Comparison of ENCODE assay signal across 8 cellular contexts in the genomic region with DNA sequence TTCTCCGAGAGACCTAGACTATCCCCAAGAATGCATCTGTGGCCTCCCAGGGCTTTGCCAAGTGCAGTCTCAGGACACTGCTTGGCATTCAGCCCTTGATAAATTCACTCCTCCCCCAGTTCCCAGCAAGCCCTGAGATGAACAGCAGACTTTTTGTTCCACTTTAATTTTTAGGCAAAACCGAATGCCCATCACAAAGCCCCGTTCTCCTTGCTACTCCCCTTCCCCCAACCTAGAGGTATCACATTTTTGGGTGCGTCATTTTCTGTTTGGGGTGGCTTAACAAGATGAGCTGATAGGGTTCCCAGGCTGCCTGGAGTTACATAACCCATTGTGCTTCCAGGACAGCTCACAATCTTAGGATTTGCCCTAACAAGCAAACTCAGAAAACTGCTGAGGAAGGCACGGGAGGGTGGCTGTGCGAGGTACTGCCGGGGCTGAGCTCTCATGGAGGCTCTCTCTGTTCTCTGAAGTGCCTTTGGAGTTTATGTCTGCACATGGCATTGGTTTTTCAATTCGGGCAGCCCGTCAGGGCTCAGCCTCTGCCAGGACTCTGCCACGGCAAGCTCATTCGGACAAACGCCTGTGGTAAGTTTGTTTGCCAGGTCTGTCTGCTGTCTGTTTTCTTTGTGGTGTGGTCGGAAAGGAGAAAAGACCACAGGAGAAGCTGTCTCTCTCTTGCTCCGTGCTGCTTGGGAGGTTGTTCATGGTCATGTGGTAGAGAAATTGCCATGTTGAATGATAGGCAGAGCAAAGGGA. TPM values are rescaled to one million over a fixed set of nuclear protein-coding genes. Genes with fewer than 3 reads are reported as not detected.
DNase-seq lines count a peak whose midpoint lies in the region; ATAC-seq and TF ChIP-seq lines count a peak whose summit lies in the region.

A gene with protein sequence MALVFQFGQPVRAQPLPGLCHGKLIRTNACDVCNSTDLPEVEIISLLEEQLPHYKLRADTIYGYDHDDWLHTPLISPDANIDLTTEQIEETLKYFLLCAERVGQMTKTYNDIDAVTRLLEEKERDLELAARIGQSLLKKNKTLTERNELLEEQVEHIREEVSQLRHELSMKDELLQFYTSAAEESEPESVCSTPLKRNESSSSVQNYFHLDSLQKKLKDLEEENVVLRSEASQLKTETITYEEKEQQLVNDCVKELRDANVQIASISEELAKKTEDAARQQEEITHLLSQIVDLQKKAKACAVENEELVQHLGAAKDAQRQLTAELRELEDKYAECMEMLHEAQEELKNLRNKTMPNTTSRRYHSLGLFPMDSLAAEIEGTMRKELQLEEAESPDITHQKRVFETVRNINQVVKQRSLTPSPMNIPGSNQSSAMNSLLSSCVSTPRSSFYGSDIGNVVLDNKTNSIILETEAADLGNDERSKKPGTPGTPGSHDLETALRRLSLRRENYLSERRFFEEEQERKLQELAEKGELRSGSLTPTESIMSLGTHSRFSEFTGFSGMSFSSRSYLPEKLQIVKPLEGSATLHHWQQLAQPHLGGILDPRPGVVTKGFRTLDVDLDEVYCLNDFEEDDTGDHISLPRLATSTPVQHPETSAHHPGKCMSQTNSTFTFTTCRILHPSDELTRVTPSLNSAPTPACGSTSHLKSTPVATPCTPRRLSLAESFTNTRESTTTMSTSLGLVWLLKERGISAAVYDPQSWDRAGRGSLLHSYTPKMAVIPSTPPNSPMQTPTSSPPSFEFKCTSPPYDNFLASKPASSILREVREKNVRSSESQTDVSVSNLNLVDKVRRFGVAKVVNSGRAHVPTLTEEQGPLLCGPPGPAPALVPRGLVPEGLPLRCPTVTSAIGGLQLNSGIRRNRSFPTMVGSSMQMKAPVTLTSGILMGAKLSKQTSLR (plus strand): TSS at position 385 of the 759 bp plus-strand sequence. CDS start 113 bp downstream, at position 498.

- no peaks in the 10 kb centered on the region for H3K9me3 Mint-ChIP-seq in activated naive CD4-positive, alpha-beta T cell treated with anti-CD3 and anti-CD28 coated beads, Interleukin-2, amount 50 U/mL, for 24 hours
- H3K9me3 Mint-ChIP-seq in endodermal cell, result no peaks in the 10 kb centered on the region

- H3K4me3 ChIP-seq in endodermal cell (ENCODE audit: low read length) (peak within 1 kb of the TSS; percentile 36), muscle layer of colon (ENCODE audit: low read depth in 1 of 2, low read length in 2 of 2) (peak within 1 kb of the TSS in 1 of 2 donors; percentile 51), vagina (peak within 1 kb of the TSS; percentile 34 to 44)

- 92 to 94% methylated on average over 12 to 14 of the region's 14 CpGs for WGBS in endodermal cell (ENCODE audit: insufficient coverage in 1 of 2, insufficient read length in 1 of 2), 2 experiments

- H3K4me3 Mint-ChIP-seq in activated naive CD4-positive, alpha-beta T cell treated with anti-CD3 and anti-CD28 coated beads, Interleukin-2, amount 50 U/mL, for 24 hours, result no peak within 1 kb of the TSS
- H3K4me3 Mint-ChIP-seq in endodermal cell, result no peak within 1 kb of the TSS

- intact Hi-C loops in vagina (cut with DNase I), result loop anchor here (5.0 kb wide), 1 partner anchor 199 kb away; no protein-coding TSS in a partner anchor

- H3K27ac Mint-ChIP-seq in activated naive CD4-positive, alpha-beta T cell treated with anti-CD3 and anti-CD28 coated beads, Interleukin-2, amount 50 U/mL, for 24 hours, result peak within 1 kb of the TSS; percentile 82
- H3K27ac Mint-ChIP-seq in endodermal cell, result peak within 1 kb of the TSS; percentile 74

- H3K4me1 ChIP-seq in endodermal cell (ENCODE audit: control insufficient read depth, insufficient read depth, low read length), result peaks cover 4% of the 10 kb centered on the region
- peaks cover 25% of the 10 kb centered on the region for H3K4me1 ChIP-seq in muscle layer of colon (ENCODE audit: insufficient read depth, low read length)
- H3K4me1 ChIP-seq in vagina, result peaks cover 31% of the 10 kb centered on the region

- H3K27me3 ChIP-seq in endodermal cell (ENCODE audit: control insufficient read depth, insufficient read depth, low read length, poor library complexity, severe bottlenecking) (no peaks in the 10 kb centered on the region), muscle layer of colon (ENCODE audit: control insufficient read depth in 1 of 2, insufficient read depth in 2 of 2, low read length in 2 of 2) (no peaks in the 10 kb centered on the region), vagina (no peaks in the 10 kb centered on the region)

- no peak within 1 kb of the TSS for H3K9ac ChIP-seq in endodermal cell (ENCODE audit: extremely low read depth, low read length, poor library complexity, severe bottlenecking)
- H3K9ac ChIP-seq in muscle layer of colon (ENCODE audit: low read length), result no peak within 1 kb of the TSS

- no peak for DNase-seq in activated naive CD4-positive, alpha-beta T cell treated with Interleukin-2 at 50 U/mL for 16 hours
- DNase-seq in endodermal cell (no peak), vagina (ENCODE audit: extremely low spot score in 2 of 2) (no peak), middle frontal gyrus (ENCODE audit: extremely low spot score, low spot score) (no peak)

- no peak for TF ChIP-seq POLR2A in vagina (IDR thresholded peaks at IDR 0.05)

- no peaks in the 10 kb centered on the region for H3K27me3 Mint-ChIP-seq in activated naive CD4-positive, alpha-beta T cell treated with anti-CD3 and anti-CD28 coated beads, Interleukin-2, amount 50 U/mL, for 24 hours
- H3K27me3 Mint-ChIP-seq in endodermal cell (ENCODE audit: insufficient read depth), result no peaks in the 10 kb centered on the region

- H3K36me3 ChIP-seq in endodermal cell (ENCODE audit: control insufficient read depth, insufficient read depth, low read length) (peaks cover 14% of the 10 kb centered on the region), muscle layer of colon (ENCODE audit: insufficient read depth, low read length) (peaks cover 18% of the 10 kb centered on the region), vagina (no peaks in the 10 kb centered on the region)

- peaks cover 51% of the 10 kb centered on the region for H3K4me1 Mint-ChIP-seq in activated naive CD4-positive, alpha-beta T cell treated with anti-CD3 and anti-CD28 coated beads, Interleukin-2, amount 50 U/mL, for 24 hours
- peaks cover 9% of the 10 kb centered on the region for H3K4me1 Mint-ChIP-seq in endodermal cell

- ATAC-seq in GM21619 (IDR thresholded peaks at IDR 0.05; ENCODE audit: unreplicated experiment) (no peak), GM19035 (IDR thresholded peaks at IDR 0.05; ENCODE audit: unreplicated experiment) (no peak)

- H3K9me3 ChIP-seq in endodermal cell (ENCODE audit: control insufficient read depth, low read length) (peaks cover 8% of the 10 kb centered on the region), muscle layer of colon (ENCODE audit: low read length) (no peaks in the 10 kb centered on the region), vagina (no peaks in the 10 kb centered on the region)

- H3K27ac ChIP-seq in endodermal cell (ENCODE audit: low read depth, low read length), result no peak within 1 kb of the TSS
- peak within 1 kb of the TSS; percentile 51 for H3K27ac ChIP-seq in muscle layer of colon (ENCODE audit: low read depth, low read length)
- H3K27ac ChIP-seq in vagina, result peak within 1 kb of the TSS; percentile 83

- H3K36me3 Mint-ChIP-seq in activated naive CD4-positive, alpha-beta T cell treated with anti-CD3 and anti-CD28 coated beads, Interleukin-2, amount 50 U/mL, for 24 hours, result peaks cover 21% of the 10 kb centered on the region
- peaks cover 23% of the 10 kb centered on the region for H3K36me3 Mint-ChIP-seq in endodermal cell (ENCODE audit: low read depth)

- TF ChIP-seq CTCF in endodermal cell (conservative IDR thresholded peaks at IDR 0.05), result no peak
- no peak for TF ChIP-seq CTCF in vagina (IDR thresholded peaks at IDR 0.05)

RNA-seq across cellular contexts. Expression of the gene that starts here (rescaled TPM):
- total RNA-seq in endodermal cell (10 to 100 TPM; 29.8 to 31.0 TPM), vagina (36.8 TPM)
- polyA plus RNA-seq in endodermal cell (2013, experiment 1 of 2), result 44.2 TPM
- 40.5 TPM for polyA plus RNA-seq in endodermal cell (2013, experiment 2 of 2)
